ENCODE assay signal across 12 cellular contexts in genomic region chr2:139142252-139142651, GRCh38.
A peak's percentile ranks its signal among the peaks of the same experiment; 100 is the strongest.
DNase-seq lines count a peak whose midpoint lies in the region; ATAC-seq and TF ChIP-seq lines count a peak whose summit lies in the region.
"Had no signal": no experiment of that assay in that cellular context is flagged by ENCODE, and none has a peak within 500 bp of the region (broad histone marks: within the 10 kb centered on the region; RNA-seq: fewer than 3 reads in every experiment).

No MANE protein-coding gene starts in this region.

- no peaks in the 10 kb centered on the region for H3K36me3 Mint-ChIP-seq in glutamatergic neuron (ENCODE audit: unreplicated experiment)
- H3K36me3 Mint-ChIP-seq in activated CD4-positive, alpha-beta memory T cell treated with anti-CD3 and anti-CD28 coated beads, Interleukin-2, amount 10 ng/mL, durations not matched to agents 7 days and 5 days (ENCODE audit: low read depth): no peaks in the 10 kb centered on the region
- no peaks in the 10 kb centered on the region for H3K36me3 Mint-ChIP-seq in activated CD8-positive, alpha-beta memory T cell treated with anti-CD3 and anti-CD28 coated beads, Interleukin-2, amount 10 ng/mL, durations not matched to agents 7 days and 5 days

- no peak overlapping the region for H3K4me3 ChIP-seq in adipocyte (ENCODE audit: low read length)
- H3K4me3 ChIP-seq: SJSA1 had no signal

- H3K4me3 Mint-ChIP-seq in glutamatergic neuron (ENCODE audit: unreplicated experiment): no peak overlapping the region
- H3K4me3 Mint-ChIP-seq in activated CD4-positive, alpha-beta memory T cell treated with anti-CD3 and anti-CD28 coated beads, Interleukin-2, amount 10 ng/mL, durations not matched to agents 7 days and 5 days: no peak overlapping the region
- no peak overlapping the region for H3K4me3 Mint-ChIP-seq in activated CD8-positive, alpha-beta memory T cell treated with anti-CD3 and anti-CD28 coated beads, Interleukin-2, amount 10 ng/mL, durations not matched to agents 7 days and 5 days

- H3K9me3 ChIP-seq in adipocyte (ENCODE audit: control insufficient read depth, low read length): no peaks in the 10 kb centered on the region
- H3K9me3 ChIP-seq: SJSA1 had no signal

- no peak overlapping the region for H3K9ac ChIP-seq in adipocyte (ENCODE audit: low read length)

- no peak for ATAC-seq in GM18861 (IDR thresholded peaks at IDR 0.05; ENCODE audit: unreplicated experiment)
- ATAC-seq in activated CD8-positive, alpha-beta memory T cell treated with anti-CD3 and anti-CD28 coated beads, Interleukin-2, amount 10 ng/mL, durations not matched to agents 7 days and 5 days: no peak

- CTCF ChIA-PET in activated CD4-positive, alpha-beta memory T cell treated with anti-CD3 and anti-CD28 coated beads, Interleukin-2, amount 10 ng/mL, durations not matched to agents 7 days and 5 days (lab: Charles Lee): no interaction called here
- CTCF ChIA-PET in activated CD8-positive, alpha-beta memory T cell treated with anti-CD3 and anti-CD28 coated beads, Interleukin-2, amount 10 ng/mL, durations not matched to agents 7 days and 5 days (lab: Charles Lee): no interaction called here

- H3K4me1 Mint-ChIP-seq in glutamatergic neuron (ENCODE audit: low read depth, unreplicated experiment): peaks cover 22% of the 10 kb centered on the region
- no peaks in the 10 kb centered on the region for H3K4me1 Mint-ChIP-seq in activated CD4-positive, alpha-beta memory T cell treated with anti-CD3 and anti-CD28 coated beads, Interleukin-2, amount 10 ng/mL, durations not matched to agents 7 days and 5 days
- H3K4me1 Mint-ChIP-seq in activated CD8-positive, alpha-beta memory T cell treated with anti-CD3 and anti-CD28 coated beads, Interleukin-2, amount 10 ng/mL, durations not matched to agents 7 days and 5 days: no peaks in the 10 kb centered on the region

- POLR2A ChIA-PET in activated CD4-positive, alpha-beta memory T cell treated with anti-CD3 and anti-CD28 coated beads, Interleukin-2, amount 10 ng/mL, durations not matched to agents 7 days and 5 days (lab: Charles Lee): no interaction called here

- peaks cover 2% of the 10 kb centered on the region for H3K9me3 Mint-ChIP-seq in glutamatergic neuron (ENCODE audit: unreplicated experiment)
- H3K9me3 Mint-ChIP-seq in activated CD4-positive, alpha-beta memory T cell treated with anti-CD3 and anti-CD28 coated beads, Interleukin-2, amount 10 ng/mL, durations not matched to agents 7 days and 5 days: peaks cover 7% of the 10 kb centered on the region
- H3K9me3 Mint-ChIP-seq in activated CD8-positive, alpha-beta memory T cell treated with anti-CD3 and anti-CD28 coated beads, Interleukin-2, amount 10 ng/mL, durations not matched to agents 7 days and 5 days (ENCODE audit: low read depth): peaks cover 12% of the 10 kb centered on the region

- peak overlapping the region; percentile 60 for H3K27ac Mint-ChIP-seq in glutamatergic neuron (ENCODE audit: unreplicated experiment)
- H3K27ac Mint-ChIP-seq in activated CD4-positive, alpha-beta memory T cell treated with anti-CD3 and anti-CD28 coated beads, Interleukin-2, amount 10 ng/mL, durations not matched to agents 7 days and 5 days: no peak overlapping the region
- no peak overlapping the region for H3K27ac Mint-ChIP-seq in activated CD8-positive, alpha-beta memory T cell treated with anti-CD3 and anti-CD28 coated beads, Interleukin-2, amount 10 ng/mL, durations not matched to agents 7 days and 5 days

- TF ChIP-seq CTCF in glutamatergic neuron (IDR thresholded peaks at IDR 0.05; ENCODE audit: partially characterized antibody, unreplicated experiment): no peak

- peak; percentile 36 for DNase-seq in ELR (ENCODE audit: low read depth)
- peak; percentile 37 to 60 for DNase-seq in Kasumi-1 (lab: John Stamatoyannopoulos, UW)
- peak; percentile 47 for DNase-seq in adipocyte (ENCODE audit: low read depth)
- DNase-seq in glutamatergic neuron: no peak
- no peak for DNase-seq in DMS79 treated with DMSO at 0.1 percent for 48 hours (lab: John Stamatoyannopoulos, UW)
- no peak for DNase-seq in activated CD4-positive, alpha-beta memory T cell treated with anti-CD3 and anti-CD28 coated beads, Interleukin-2, amount 10 ng/mL, durations not matched to agents 7 days and 5 days
- no peak for DNase-seq in activated CD8-positive, alpha-beta memory T cell treated with anti-CD3 and anti-CD28 coated beads, Interleukin-2, amount 10 ng/mL, durations not matched to agents 7 days and 5 days
- DNase-seq: activated CD4-positive, alpha-beta T cell treated with anti-CD3 and anti-CD28 coated beads for 48 hours; activated naive CD4-positive, alpha-beta T cell treated with anti-CD3 and anti-CD28 coated beads, Interleukin-2, amount 50 U/mL, for 16 hours; NCI-H2171 had no signal

- no peaks in the 10 kb centered on the region for H3K4me1 ChIP-seq in adipocyte (ENCODE audit: control insufficient read depth, insufficient read depth, low read length)
- H3K4me1 ChIP-seq: SJSA1 had no signal

- no peaks in the 10 kb centered on the region for H3K27me3 ChIP-seq in adipocyte (replicated peaks; ENCODE audit: control insufficient read depth, insufficient read depth, low read length)
- H3K27me3 ChIP-seq: SJSA1 had no signal

- H3K27me3 Mint-ChIP-seq in glutamatergic neuron (ENCODE audit: unreplicated experiment): no peaks in the 10 kb centered on the region
- no peaks in the 10 kb centered on the region for H3K27me3 Mint-ChIP-seq in activated CD4-positive, alpha-beta memory T cell treated with anti-CD3 and anti-CD28 coated beads, Interleukin-2, amount 10 ng/mL, durations not matched to agents 7 days and 5 days
- H3K27me3 Mint-ChIP-seq in activated CD8-positive, alpha-beta memory T cell treated with anti-CD3 and anti-CD28 coated beads, Interleukin-2, amount 10 ng/mL, durations not matched to agents 7 days and 5 days: no peaks in the 10 kb centered on the region

- no peaks in the 10 kb centered on the region for H3K36me3 ChIP-seq in adipocyte (ENCODE audit: control insufficient read depth, insufficient read depth, low read length, severe bottlenecking)
- H3K36me3 ChIP-seq: SJSA1 had no signal

Comparison
In these comparisons a context has a peak if more than half of its experiments do, and no peak if none do; other contexts are left out.
1. DNase-seq: peak in ELR (single experiment), Kasumi-1 (2 of 2) and adipocyte (single experiment); none in glutamatergic neuron (single experiment), DMS79 treated with DMSO at 0.1 percent for 48 hours (single experiment), activated CD4-positive, alpha-beta memory T cell treated with anti-CD3 and anti-CD28 coated beads, Interleukin-2, amount 10 ng/mL, durations not matched to agents 7 days and 5 days (single experiment) and activated CD8-positive, alpha-beta memory T cell treated with anti-CD3 and anti-CD28 coated beads, Interleukin-2, amount 10 ng/mL, durations not matched to agents 7 days and 5 days (single experiment).